Comparison of ENCODE assay signal across 8 cellular contexts in the genomic region with DNA sequence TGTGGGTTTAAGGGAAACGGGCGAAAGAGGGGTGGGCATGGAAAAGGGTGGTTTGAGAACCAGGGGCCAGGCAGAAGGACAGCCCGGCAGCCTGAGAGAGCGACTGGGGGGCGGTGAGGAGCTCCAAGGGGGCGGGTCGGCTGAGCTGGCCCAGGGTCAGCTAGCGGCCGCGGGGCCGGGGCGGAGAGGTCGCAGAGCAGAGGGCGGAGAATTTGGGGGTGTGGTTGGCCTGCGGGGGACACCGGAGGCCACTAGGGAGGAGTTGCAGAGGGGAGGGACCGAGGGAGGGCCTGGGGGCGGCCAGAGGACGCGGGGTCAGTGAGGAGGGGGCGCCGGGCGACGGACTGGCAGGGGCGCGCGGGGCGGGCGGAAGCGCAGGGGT. TPM values are rescaled to one million over a fixed set of nuclear protein-coding genes. Genes with fewer than 3 reads are reported as not detected.
DNase-seq lines count a peak whose midpoint lies in the region; ATAC-seq and TF ChIP-seq lines count a peak whose summit lies in the region.

No MANE protein-coding gene starts in this region.

- CTCF ChIA-PET in activated CD4-positive, alpha-beta T cell treated with anti-CD3 and anti-CD28 coated beads for 36 hours (lab: Charles Lee) = interaction anchor here (0.5 to 0.7 kb wide), 3 partner anchors 11 to 330 kb away, joined by 3 read pairs; no protein-coding TSS in a partner anchor

- DNase-seq in activated CD4-positive, alpha-beta T cell treated with anti-CD3 and anti-CD28 coated beads for 36 hours = no peak
- no peak for DNase-seq in activated CD4-positive, alpha-beta T cell treated with anti-CD3 and anti-CD28 coated beads for 4 hours
- DNase-seq in cardiac fibroblast (ENCODE audit: low read depth in 2 of 2) = no peak
- DNase-seq in right lobe of liver = peak; percentile 25 to 49 (median 45)
- DNase-seq in DMS79 treated with DMSO at 0.1 percent for 48 hours (lab: John Stamatoyannopoulos, UW) = no peak
- DNase-seq in mucosa of gallbladder (ENCODE audit: low spot score) = no peak
- no peak for DNase-seq in NCI-H1436 treated with DMSO at 0.1 percent for 48 hours (lab: John Stamatoyannopoulos, UW)

- peaks cover 0 to 14% (median 4%) of the 10 kb centered on the region in 4 donors for H3K4me1 ChIP-seq in right lobe of liver
- H3K4me1 ChIP-seq in thymus (ENCODE audit: control insufficient read depth, insufficient read depth, low read length) = peaks cover 6% of the 10 kb centered on the region

- TF ChIP-seq POLR2A in right lobe of liver (IDR thresholded peaks at IDR 0.05) = no peak

- H3K27ac Mint-ChIP-seq in activated CD4-positive, alpha-beta T cell treated with anti-CD3 and anti-CD28 coated beads for 36 hours = no peak overlapping the region

- H3K4me3 Mint-ChIP-seq in activated CD4-positive, alpha-beta T cell treated with anti-CD3 and anti-CD28 coated beads for 36 hours = peak overlapping the region; percentile 49

- H3K9me3 Mint-ChIP-seq in activated CD4-positive, alpha-beta T cell treated with anti-CD3 and anti-CD28 coated beads for 36 hours (ENCODE audit: low read depth) = no peaks in the 10 kb centered on the region

- POLR2A ChIA-PET in activated CD4-positive, alpha-beta T cell treated with anti-CD3 and anti-CD28 coated beads for 36 hours (lab: Charles Lee) = no interaction called here

- 7% methylated on average over 9 of the region's 30 CpGs for WGBS in right lobe of liver (ENCODE audit: insufficient coverage, low coverage, low lambda C conversion rate, missing lambda C conversion rate)
- 13% methylated on average over 28 of the region's 30 CpGs for WGBS in thymus

- H3K27me3 ChIP-seq in right lobe of liver (no peaks in the 10 kb centered on the region), thymus (ENCODE audit: control insufficient read depth, insufficient read depth) (peaks cover 36% of the 10 kb centered on the region)

- H3K9me3 ChIP-seq in right lobe of liver = no peaks in the 10 kb centered on the region
- H3K9me3 ChIP-seq in thymus (ENCODE audit: control insufficient read depth) = no peaks in the 10 kb centered on the region

- no peak for TF ChIP-seq CTCF in cardiac fibroblast (IDR thresholded peaks at IDR 0.05; ENCODE audit: low read depth, low read length)
- TF ChIP-seq CTCF in right lobe of liver (IDR thresholded peaks at IDR 0.05) = no peak

- H3K4me1 Mint-ChIP-seq in activated CD4-positive, alpha-beta T cell treated with anti-CD3 and anti-CD28 coated beads for 36 hours = peaks cover 8% of the 10 kb centered on the region

- no peak overlapping the region for H3K27ac ChIP-seq in right lobe of liver
- no peak overlapping the region for H3K27ac ChIP-seq in thymus (ENCODE audit: low read depth)

- H3K36me3 ChIP-seq in right lobe of liver = no peaks in the 10 kb centered on the region
- no peaks in the 10 kb centered on the region for H3K36me3 ChIP-seq in thymus (ENCODE audit: control insufficient read depth, insufficient read depth)

- H3K4me3 ChIP-seq in cardiac fibroblast (replicated peaks in 1 of 2; ENCODE audit: low read depth in 2 of 2, low read length in 2 of 2) = peak overlapping the region; percentile 42 to 55
- peak overlapping the region in 2 of 3 donors; percentile 34 to 52 for H3K4me3 ChIP-seq in right lobe of liver
- H3K4me3 ChIP-seq in thymus (ENCODE audit: low read length) = peak overlapping the region; percentile 57

- H3K36me3 Mint-ChIP-seq in activated CD4-positive, alpha-beta T cell treated with anti-CD3 and anti-CD28 coated beads for 36 hours (ENCODE audit: low read depth) = no peaks in the 10 kb centered on the region

- no peak for ATAC-seq in activated CD4-positive, alpha-beta T cell treated with anti-CD3 and anti-CD28 coated beads for 36 hours
- ATAC-seq in right lobe of liver = peak in 2 of 4 donors; percentile 5 to 18

- intact Hi-C loops in activated CD4-positive, alpha-beta T cell treated with anti-CD3 and anti-CD28 coated beads for 36 hours (cut with DNase I, micrococcal nuclease) = loop anchor here in 1 of 2 experiments (10.0 kb wide), 1 partner anchor 86 kb away; the partner anchor contains the start of gene AKIRIN1
- intact Hi-C loops in right lobe of liver (cut with DNase I) = no loop called here

- peaks cover 32% of the 10 kb centered on the region for H3K27me3 Mint-ChIP-seq in activated CD4-positive, alpha-beta T cell treated with anti-CD3 and anti-CD28 coated beads for 36 hours

RNA-seq across cellular contexts. Expression of gene NDUFS5, which starts 54.7 kb away (rescaled TPM):
- total RNA-seq in activated CD4-positive, alpha-beta T cell treated with anti-CD3 and anti-CD28 coated beads for 36 hours = 100 to 1,000 TPM; 150 to 220 TPM
- 100 to 1,000 TPM in 2 of 6 experiments, 10 to 100 TPM in 4; 86.2 to 352 (median 90.0) TPM for total RNA-seq in right lobe of liver
- polyA plus RNA-seq in thymus = 483 TPM
- total RNA-seq in mucosa of gallbladder = 168 TPM

Comparison
In these comparisons a context has a peak if more than half of its experiments do, and no peak if none do; other contexts are left out.
1. DNase-seq: peak in right lobe of liver (3 of 3); none in activated CD4-positive, alpha-beta T cell treated with anti-CD3 and anti-CD28 coated beads for 36 hours (single experiment), activated CD4-positive, alpha-beta T cell treated with anti-CD3 and anti-CD28 coated beads for 4 hours (0 of 2), cardiac fibroblast (0 of 2), DMS79 treated with DMSO at 0.1 percent for 48 hours (single experiment), mucosa of gallbladder (single experiment) and NCI-H1436 treated with DMSO at 0.1 percent for 48 hours (single experiment).
2. Peak in every context shown above with its lines, with median percentiles within 50 percentile points of each other: H3K4me3 ChIP-seq.